20 cellular contexts compared by ENCODE assay signal in the genomic region with DNA sequence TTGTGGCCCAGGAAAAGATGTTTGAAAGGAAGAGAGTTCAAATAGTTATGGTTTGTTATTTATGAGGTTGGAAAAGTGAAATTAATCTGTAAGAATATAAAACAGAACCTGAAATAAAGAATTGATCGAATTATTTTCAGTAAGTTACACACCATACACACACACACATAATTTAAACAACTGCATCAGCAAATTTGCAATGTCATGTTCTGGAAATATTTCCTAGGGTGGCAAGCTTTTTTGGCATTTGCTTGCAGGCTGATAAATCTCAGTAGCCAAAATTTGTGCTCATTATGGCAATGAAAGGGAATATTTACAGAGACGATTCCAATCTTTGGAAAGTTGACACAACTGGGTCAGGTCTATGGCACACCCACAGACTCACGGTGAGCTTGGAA.
"Had no signal": no experiment of that assay in that cellular context is flagged by ENCODE, and none has a peak within 500 bp of the region (broad histone marks: within the 10 kb centered on the region; RNA-seq: fewer than 3 reads in every experiment).

No MANE protein-coding gene starts in this region.

- H3K27ac ChIP-seq: coronary artery, esophagus squamous epithelium, gastroesophageal sphincter, heart left ventricle, neutrophil, ovary, psoas muscle, right atrium auricular region, thyroid gland, upper lobe of right lung had no signal

- H3K27me3 ChIP-seq: esophagus squamous epithelium, gastroesophageal sphincter, heart left ventricle, neutrophil, ovary, right atrium auricular region, thyroid gland, upper lobe of right lung had no signal

- H3K9me3 Mint-ChIP-seq: activated CD4-positive, alpha-beta T cell treated with anti-CD3 and anti-CD28 coated beads, Interleukin-2, amount 10 ng/mL, durations not matched to agents 7 days and 5 days; activated T-helper 17 cell treated with anti-CD3 and anti-CD28 coated beads, Interleukin-2, amount 50 U/mL, for 72 hours; nephron; stimulated activated naive CD8-positive, alpha-beta T cell treated with anti-CD3 and anti-CD28 coated beads, Interleukin-15, Interleukin-2, amounts not matched to agents 100 ng/mL and 50 ng/mL, for 24 hours had no signal

- H3K27ac Mint-ChIP-seq: activated CD8-positive, alpha-beta T cell treated with anti-CD3 and anti-CD28 coated beads, Interleukin-2, amount 10 ng/mL, durations not matched to agents 7 days and 5 days; activated T-helper 17 cell treated with anti-CD3 and anti-CD28 coated beads, Interleukin-2, amount 50 U/mL, for 72 hours; stimulated activated naive CD8-positive, alpha-beta T cell treated with anti-CD3 and anti-CD28 coated beads, Interleukin-15, Interleukin-2, amounts not matched to agents 100 ng/mL and 50 ng/mL, for 24 hours had no signal

- H3K4me3 ChIP-seq: coronary artery, esophagus squamous epithelium, gastroesophageal sphincter, heart left ventricle, ovary, psoas muscle, right atrium auricular region, thyroid gland, upper lobe of right lung had no signal

- H3K27me3 Mint-ChIP-seq: activated CD4-positive, alpha-beta T cell treated with anti-CD3 and anti-CD28 coated beads, Interleukin-2, amount 10 ng/mL, durations not matched to agents 7 days and 5 days; activated T-helper 17 cell treated with anti-CD3 and anti-CD28 coated beads, Interleukin-2, amount 50 U/mL, for 72 hours; stimulated activated naive CD8-positive, alpha-beta T cell treated with anti-CD3 and anti-CD28 coated beads, Interleukin-15, Interleukin-2, amounts not matched to agents 100 ng/mL and 50 ng/mL, for 24 hours had no signal

- H3K9me3 ChIP-seq: esophagus squamous epithelium, gastroesophageal sphincter, heart left ventricle, neutrophil, ovary, psoas muscle, right atrium auricular region, thyroid gland, upper lobe of right lung had no signal

- DNase-seq: activated CD4-positive, alpha-beta T cell treated with anti-CD3 and anti-CD28 coated beads, Interleukin-2, amount 10 ng/mL, durations not matched to agents 7 days and 5 days; activated CD4-positive, CD25-positive, alpha-beta regulatory T cell treated with anti-CD3 and anti-CD28 coated beads, Interleukin-2, amount 50 U/mL, for 72 hours; activated CD8-positive, alpha-beta T cell treated with anti-CD3 and anti-CD28 coated beads, Interleukin-2, amount 10 ng/mL, durations not matched to agents 7 days and 5 days; activated naive CD4-positive, alpha-beta T cell; esophagus squamous epithelium; heart left ventricle; left ventricle myocardium superior; ovary; psoas muscle; stimulated activated CD4-positive, alpha-beta T cell treated with anti-CD3 and anti-CD28 coated beads, Interleukin-4, amount 100 ng/mL, for 24 hours; substantia nigra; thyroid gland; upper lobe of right lung had no signal

- H3K36me3 ChIP-seq: esophagus squamous epithelium, gastroesophageal sphincter, heart left ventricle, neutrophil, ovary, right atrium auricular region, thyroid gland, upper lobe of right lung had no signal

- H3K4me3 Mint-ChIP-seq: activated CD4-positive, alpha-beta T cell treated with anti-CD3 and anti-CD28 coated beads, Interleukin-2, amount 10 ng/mL, durations not matched to agents 7 days and 5 days; activated CD8-positive, alpha-beta T cell treated with anti-CD3 and anti-CD28 coated beads, Interleukin-2, amount 10 ng/mL, durations not matched to agents 7 days and 5 days; activated T-helper 17 cell treated with anti-CD3 and anti-CD28 coated beads, Interleukin-2, amount 50 U/mL, for 72 hours; nephron; stimulated activated naive CD8-positive, alpha-beta T cell treated with anti-CD3 and anti-CD28 coated beads, Interleukin-15, Interleukin-2, amounts not matched to agents 100 ng/mL and 50 ng/mL, for 24 hours had no signal
